Comparison of ENCODE assay signal across 1 cellular context in genomic region chr12:121839993-121840761, GRCh38.
TF ChIP-seq lines count a peak whose summit lies in the region.

No MANE protein-coding gene starts in this region.

TF ChIP-seq in GM23338, 12 proteins besides CTCF, POLR2A, EP300 and RAD21 (continued from another document):
- no peak for TF ChIP-seq STAT1 (IDR thresholded peaks at IDR 0.05; ENCODE audit: unreplicated experiment)
